ENCODE assay signal across 8 cellular contexts in genomic region chr2:68751397-68752339, GRCh38. TPM values are rescaled to one million over a fixed set of nuclear protein-coding genes. Genes with fewer than 3 reads are reported as not detected.
DNase-seq lines count a peak whose midpoint lies in the region; ATAC-seq and TF ChIP-seq lines count a peak whose summit lies in the region.

No MANE protein-coding gene starts in this region.

- POLR2A ChIA-PET in A673 (lab: Charles Lee; ENCODE audit: low non-redundant PET) = no interaction called here

- no peak overlapping the region for H3K9ac ChIP-seq in mammary epithelial cell (ENCODE audit: insufficient read depth, low read length)

- no peak overlapping the region for H3K4me3 ChIP-seq in A673 (ENCODE audit: low read depth, low read length, poor library complexity, severe bottlenecking)
- H3K4me3 ChIP-seq in WERI-Rb-1 (ENCODE audit: low read depth, low read length) = no peak overlapping the region
- H3K4me3 ChIP-seq in mammary epithelial cell (replicated peaks in 1 of 3; ENCODE audit: insufficient read depth in 1 of 3, low read depth in 2 of 3, low read length in 3 of 3) = no peak overlapping the region
- H3K4me3 ChIP-seq in kidney epithelial cell (ENCODE audit: low read depth, low read length) = no peak overlapping the region

- H3K27me3 ChIP-seq in A673 (replicated peaks; ENCODE audit: insufficient read depth, low read depth, low read length, poor library complexity) (no peaks in the 10 kb centered on the region), WERI-Rb-1 (ENCODE audit: insufficient read depth, low read depth, severe bottlenecking) (peaks cover 33% of the 10 kb centered on the region), mammary epithelial cell (ENCODE audit: insufficient read depth, low read length) (no peaks in the 10 kb centered on the region), kidney epithelial cell (ENCODE audit: control insufficient read depth, insufficient read depth, low read length) (no peaks in the 10 kb centered on the region)

- ATAC-seq in GM18517 (IDR thresholded peaks at IDR 0.05; ENCODE audit: unreplicated experiment) = peak; percentile 82
- peak; percentile 75 for ATAC-seq in HG03103 (IDR thresholded peaks at IDR 0.05; ENCODE audit: low read depth, unreplicated experiment)

- H4K20me1 ChIP-seq in mammary epithelial cell (ENCODE audit: insufficient read depth, low read length) = no peaks in the 10 kb centered on the region

- dilution Hi-C loops in mammary epithelial cell (cut with HindIII; ENCODE audit: low sequenced_read_pairs) = no loop called here

- DNase-seq in A673 (ENCODE audit: low spot score) = peak; percentile 91
- DNase-seq in NCI-H2171 treated with DMSO at 0.1 percent for 48 hours (lab: John Stamatoyannopoulos, UW) = peak; percentile 74
- peak; percentile 90 for DNase-seq in WERI-Rb-1
- DNase-seq in mammary epithelial cell = peak; percentile 87
- DNase-seq in kidney epithelial cell (ENCODE audit: low read depth) = peak; percentile 51
- DNase-seq in stimulated activated CD4-positive, alpha-beta T cell treated with anti-CD3 and anti-CD28 coated beads, Interleukin-2, amount 100 ng/mL, for 24 hours = peak; percentile 94 to 95

- intact Hi-C loops in A673 (cut with micrococcal nuclease; ENCODE audit: unreplicated experiment) = loop anchor here (1.0 to 2.0 kb wide), 3 partner anchors 85 to 174 kb away; no protein-coding TSS in a partner anchor
- intact Hi-C loops in mammary epithelial cell (cut with micrococcal nuclease) = loop anchor here (1.0 to 2.0 kb wide), 6 partner anchors 43 to 174 kb away; no protein-coding TSS in a partner anchor

- H3K79me2 ChIP-seq in mammary epithelial cell (ENCODE audit: insufficient read depth, low read length) = no peaks in the 10 kb centered on the region

- H3K27ac ChIP-seq in A673 (ENCODE audit: low read depth, low read length, poor library complexity, severe bottlenecking) (no peak overlapping the region), WERI-Rb-1 (no peak overlapping the region), mammary epithelial cell (ENCODE audit: insufficient read depth, low read depth, low read length) (no peak overlapping the region)

- BruUV-seq in A673 (replicated peaks; lab: Mats Ljungman, UMichigan) (no TSS peak), mammary epithelial cell (replicated peaks; lab: Mats Ljungman, UMichigan) (no TSS peak)

- peak overlapping the region; percentile 72 for H2AFZ ChIP-seq in mammary epithelial cell (ENCODE audit: low read depth, low read length)

- in situ Hi-C loops in mammary epithelial cell (cut with MboI; ENCODE audit: low sequenced_read_pairs in 2 of 2) = loop anchor here in 1 of 2 donors (5.0 kb wide), 1 partner anchor 146 kb away; no protein-coding TSS in a partner anchor

- H3K9me3 ChIP-seq in A673 (ENCODE audit: low read depth, low read length, poor library complexity, severe bottlenecking) (peaks cover 3% of the 10 kb centered on the region), WERI-Rb-1 (ENCODE audit: severe bottlenecking) (no peaks in the 10 kb centered on the region), mammary epithelial cell (replicated peaks; ENCODE audit: insufficient read depth, low read length) (no peaks in the 10 kb centered on the region)

- no peak overlapping the region for H3K4me2 ChIP-seq in mammary epithelial cell (ENCODE audit: insufficient read depth, low read depth, low read length)

- H3K4me1 ChIP-seq in A673 (ENCODE audit: insufficient read depth, low read length, poor library complexity, severe bottlenecking) = peaks cover 10% of the 10 kb centered on the region
- peaks cover 8% of the 10 kb centered on the region for H3K4me1 ChIP-seq in mammary epithelial cell (ENCODE audit: insufficient read depth, low read length)

- TF ChIP-seq CTCF in A673 (conservative IDR thresholded peaks at IDR 0.05; ENCODE audit: low read depth, low read length) (peak; percentile 97), WERI-Rb-1 (IDR thresholded peaks at IDR 0.05; ENCODE audit: low read depth, low read length) (peak; percentile 97), mammary epithelial cell (conservative IDR thresholded peaks at IDR 0.05 in 1 of 2, IDR thresholded peaks at IDR 0.05 in 1 of 2; ENCODE audit: extremely low read depth in 1 of 2, insufficient read depth in 1 of 2, low read depth in 1 of 2, low read length in 2 of 2) (peak; percentile 95 to 97), kidney epithelial cell (IDR thresholded peaks at IDR 0.05; ENCODE audit: insufficient read depth, low read length, poor library complexity, severe bottlenecking) (peak; percentile 89)

- WGBS in mammary epithelial cell (ENCODE audit: low coverage, missing lambda C conversion rate) = 17% methylated on average over 15 of the region's 15 CpGs

- CTCF ChIA-PET in A673 (lab: Charles Lee) = interaction anchor here (0.6 to 2.3 kb wide), 12 partner anchors 9 to 289 kb away, joined by 3 to 16 read pairs (median 4); no protein-coding TSS in a partner anchor
- CTCF ChIA-PET in mammary epithelial cell (lab: Charles Lee; ENCODE audit: low non-redundant PET) = interaction anchor here (0.6 to 1.5 kb wide), 4 partner anchors 49 to 173 kb away, joined by 3 to 8 read pairs (median 4); no protein-coding TSS in a partner anchor

- no peaks in the 10 kb centered on the region for H3K36me3 ChIP-seq in A673 (ENCODE audit: insufficient read depth, low read length, poor library complexity, severe bottlenecking)
- no peaks in the 10 kb centered on the region for H3K36me3 ChIP-seq in WERI-Rb-1
- no peaks in the 10 kb centered on the region for H3K36me3 ChIP-seq in mammary epithelial cell (ENCODE audit: insufficient read depth, low read length)
- no peaks in the 10 kb centered on the region for H3K36me3 ChIP-seq in kidney epithelial cell (ENCODE audit: control insufficient read depth, insufficient read depth, low read length)

RNA-seq across cellular contexts. Expression of gene ARHGAP25, which starts 17.1 kb away (rescaled TPM):
- 5.4 and 6.2 TPM in 2 replicates for total RNA-seq in A673 (2021)
- total RNA-seq in mammary epithelial cell = 10 to 100 TPM; 23.3 to 62.3 TPM
- polyA plus RNA-seq in mammary epithelial cell = 44.5 TPM
- polyA minus RNA-seq in mammary epithelial cell = 69.8 TPM
- 0.08 TPM in 1 of 2 replicates, not detected in the other for total RNA-seq in kidney epithelial cell
